1 cellular context compared by ENCODE assay signal in the genomic region with DNA sequence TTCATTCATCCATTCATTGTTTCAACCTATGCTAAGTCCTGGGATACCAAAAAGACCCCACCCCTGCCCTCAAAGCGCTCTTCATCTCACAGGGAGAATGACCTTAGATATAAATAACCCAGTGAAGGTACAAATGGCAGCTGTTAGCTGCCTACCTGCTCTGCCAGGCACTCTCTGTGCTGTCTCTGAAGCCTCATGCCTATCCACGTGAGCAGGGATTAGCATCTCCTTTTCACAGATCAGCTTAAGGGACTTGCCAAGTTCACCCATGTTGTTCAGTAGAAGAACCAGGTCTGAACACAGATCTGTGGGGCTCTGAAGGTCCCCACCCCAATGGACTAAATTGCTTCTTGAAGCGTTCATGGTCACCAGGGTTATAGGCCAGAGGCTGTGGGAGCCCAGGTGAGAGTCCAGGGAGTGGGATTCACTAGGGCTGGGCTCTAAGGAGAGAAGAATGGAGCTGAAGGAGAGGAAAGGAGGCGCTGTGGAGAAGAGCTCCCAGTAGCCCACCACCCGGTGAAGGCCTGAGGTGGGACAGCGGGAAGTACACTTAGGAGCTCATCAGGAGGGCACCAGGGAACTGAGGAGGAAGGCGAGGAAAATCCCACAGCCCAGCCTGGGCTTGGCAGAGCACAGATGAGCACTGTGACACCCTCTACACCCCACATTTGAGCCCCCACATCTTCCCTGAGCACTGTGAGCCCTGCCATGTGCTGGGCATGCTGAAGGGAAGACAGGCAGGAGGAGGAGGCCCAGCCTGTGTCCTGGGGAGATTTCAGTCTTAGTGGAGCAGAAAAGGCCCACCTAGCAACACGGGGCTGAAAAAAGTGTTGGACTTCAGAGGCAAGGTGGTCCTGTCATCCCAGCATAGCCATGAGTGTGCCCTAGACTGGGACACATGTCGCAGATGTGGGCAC.
TF ChIP-seq lines count a peak whose summit lies in the region.

No MANE protein-coding gene starts in this region.

TF ChIP-seq in K562, 482 proteins besides CTCF, POLR2A, EP300 and RAD21:
- TF ChIP-seq HDAC1 (IDR thresholded peaks at IDR 0.05), result no peak
- no peak for TF ChIP-seq NFYB (IDR thresholded peaks at IDR 0.05; ENCODE audit: extremely low read depth, insufficient read length)
- TF ChIP-seq BCOR (IDR thresholded peaks at IDR 0.05), result no peak
- no peak for TF ChIP-seq BRCA1 (IDR thresholded peaks at IDR 0.05)
- TF ChIP-seq BRCA1 (CRISPR knock-in tag; IDR thresholded peaks at IDR 0.05), result no peak
- TF ChIP-seq, protein P1, sequence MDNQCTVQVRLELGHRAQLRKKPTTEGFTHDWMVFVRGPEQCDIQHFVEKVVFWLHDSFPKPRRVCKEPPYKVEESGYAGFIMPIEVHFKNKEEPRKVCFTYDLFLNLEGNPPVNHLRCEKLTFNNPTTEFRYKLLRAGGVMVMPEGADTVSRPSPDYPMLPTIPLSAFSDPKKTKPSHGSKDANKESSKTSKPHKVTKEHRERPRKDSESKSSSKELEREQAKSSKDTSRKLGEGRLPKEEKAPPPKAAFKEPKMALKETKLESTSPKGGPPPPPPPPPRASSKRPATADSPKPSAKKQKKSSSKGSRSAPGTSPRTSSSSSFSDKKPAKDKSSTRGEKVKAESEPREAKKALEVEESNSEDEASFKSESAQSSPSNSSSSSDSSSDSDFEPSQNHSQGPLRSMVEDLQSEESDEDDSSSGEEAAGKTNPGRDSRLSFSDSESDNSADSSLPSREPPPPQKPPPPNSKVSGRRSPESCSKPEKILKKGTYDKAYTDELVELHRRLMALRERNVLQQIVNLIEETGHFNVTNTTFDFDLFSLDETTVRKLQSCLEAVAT (IDR thresholded peaks at IDR 0.05), result no peak
- no peak for TF ChIP-seq ZNF408 (CRISPR knock-in tag; IDR thresholded peaks at IDR 0.05; ENCODE audit: low read depth)
- TF ChIP-seq GABPB2 (CRISPR knock-in tag; conservative IDR thresholded peaks at IDR 0.05), result no peak
- TF ChIP-seq, protein P2, sequence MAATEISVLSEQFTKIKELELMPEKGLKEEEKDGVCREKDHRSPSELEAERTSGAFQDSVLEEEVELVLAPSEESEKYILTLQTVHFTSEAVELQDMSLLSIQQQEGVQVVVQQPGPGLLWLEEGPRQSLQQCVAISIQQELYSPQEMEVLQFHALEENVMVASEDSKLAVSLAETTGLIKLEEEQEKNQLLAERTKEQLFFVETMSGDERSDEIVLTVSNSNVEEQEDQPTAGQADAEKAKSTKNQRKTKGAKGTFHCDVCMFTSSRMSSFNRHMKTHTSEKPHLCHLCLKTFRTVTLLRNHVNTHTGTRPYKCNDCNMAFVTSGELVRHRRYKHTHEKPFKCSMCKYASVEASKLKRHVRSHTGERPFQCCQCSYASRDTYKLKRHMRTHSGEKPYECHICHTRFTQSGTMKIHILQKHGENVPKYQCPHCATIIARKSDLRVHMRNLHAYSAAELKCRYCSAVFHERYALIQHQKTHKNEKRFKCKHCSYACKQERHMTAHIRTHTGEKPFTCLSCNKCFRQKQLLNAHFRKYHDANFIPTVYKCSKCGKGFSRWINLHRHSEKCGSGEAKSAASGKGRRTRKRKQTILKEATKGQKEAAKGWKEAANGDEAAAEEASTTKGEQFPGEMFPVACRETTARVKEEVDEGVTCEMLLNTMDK (IDR thresholded peaks at IDR 0.05; ENCODE audit: borderline replicate concordance, insufficient read depth, low read depth, low read length, poor library complexity, severe bottlenecking), result no peak
- no peak for TF ChIP-seq SRSF1 (IDR thresholded peaks at IDR 0.05; ENCODE audit: low read depth, low read length)
- TF ChIP-seq GTF2E2 (tag; IDR thresholded peaks at IDR 0.05), result no peak
- no peak for TF ChIP-seq ZNF174 (CRISPR knock-in tag; IDR thresholded peaks at IDR 0.05)
- no peak for TF ChIP-seq POLR2B (IDR thresholded peaks at IDR 0.05; ENCODE audit: low read depth, partially characterized antibody)
- no peak for TF ChIP-seq POLR3A (IDR thresholded peaks at IDR 0.05; ENCODE audit: borderline replicate concordance, extremely low read depth, insufficient read depth, insufficient read length)
- TF ChIP-seq, protein P3, sequence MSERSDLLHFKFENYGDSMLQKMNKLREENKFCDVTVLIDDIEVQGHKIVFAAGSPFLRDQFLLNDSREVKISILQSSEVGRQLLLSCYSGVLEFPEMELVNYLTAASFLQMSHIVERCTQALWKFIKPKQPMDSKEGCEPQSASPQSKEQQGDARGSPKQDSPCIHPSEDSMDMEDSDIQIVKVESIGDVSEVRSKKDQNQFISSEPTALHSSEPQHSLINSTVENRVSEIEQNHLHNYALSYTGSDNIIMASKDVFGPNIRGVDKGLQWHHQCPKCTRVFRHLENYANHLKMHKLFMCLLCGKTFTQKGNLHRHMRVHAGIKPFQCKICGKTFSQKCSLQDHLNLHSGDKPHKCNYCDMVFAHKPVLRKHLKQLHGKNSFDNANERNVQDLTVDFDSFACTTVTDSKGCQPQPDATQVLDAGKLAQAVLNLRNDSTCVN (CRISPR knock-in tag; IDR thresholded peaks at IDR 0.05), result no peak
TF ChIP-seq in K562: peak in this region for 0.
